Comparison of ENCODE assay signal across 11 cellular contexts in genomic region chr20:44533928-44534327, GRCh38.
"Had no signal": no experiment of that assay in that cellular context is flagged by ENCODE, and none has a peak within 500 bp of the region (broad histone marks: within the 10 kb centered on the region; RNA-seq: fewer than 3 reads in every experiment).

No MANE protein-coding gene starts in this region.

- H3K4me3 ChIP-seq: colonic mucosa, gastrocnemius medialis, hepatocyte had no signal

- H2AFZ ChIP-seq: hepatocyte had no signal

- ATAC-seq: gastrocnemius medialis; left ventricle myocardium superior; stimulated activated naive CD8-positive, alpha-beta T cell treated with anti-CD3 and anti-CD28 coated beads, Interleukin-15, amount 100 ng/mL, for 72 hours had no signal

- H3K27ac ChIP-seq: colonic mucosa, hepatocyte had no signal

- H3K9me3 ChIP-seq: colonic mucosa, gastrocnemius medialis had no signal

- FAIRE-seq: kidney had no signal

- H3K27me3 ChIP-seq: colonic mucosa, gastrocnemius medialis, hepatocyte had no signal

- H3K36me3 ChIP-seq: colonic mucosa, gastrocnemius medialis had no signal

- DNase-seq: activated effector memory CD4-positive, alpha-beta T cell treated with Interleukin-2 at 50 U/mL for 16 hours; activated T-cell treated with anti-CD3 and anti-CD28 coated beads, Interleukin-2, amount 50 U/mL, for 24 hours; colonic mucosa; effector CD4-positive, alpha-beta T cell; gastrocnemius medialis; kidney; left ventricle myocardium superior; mesenchymal stem cell; stimulated activated CD4-positive, alpha-beta T cell treated with anti-CD3 and anti-CD28 coated beads, Interleukin-4, amount 100 ng/mL, for 4 hours; stimulated activated naive CD8-positive, alpha-beta T cell treated with anti-CD3 and anti-CD28 coated beads, Interleukin-15, amount 100 ng/mL, for 72 hours had no signal
